8 cellular contexts compared by ENCODE assay signal in the genomic region with DNA sequence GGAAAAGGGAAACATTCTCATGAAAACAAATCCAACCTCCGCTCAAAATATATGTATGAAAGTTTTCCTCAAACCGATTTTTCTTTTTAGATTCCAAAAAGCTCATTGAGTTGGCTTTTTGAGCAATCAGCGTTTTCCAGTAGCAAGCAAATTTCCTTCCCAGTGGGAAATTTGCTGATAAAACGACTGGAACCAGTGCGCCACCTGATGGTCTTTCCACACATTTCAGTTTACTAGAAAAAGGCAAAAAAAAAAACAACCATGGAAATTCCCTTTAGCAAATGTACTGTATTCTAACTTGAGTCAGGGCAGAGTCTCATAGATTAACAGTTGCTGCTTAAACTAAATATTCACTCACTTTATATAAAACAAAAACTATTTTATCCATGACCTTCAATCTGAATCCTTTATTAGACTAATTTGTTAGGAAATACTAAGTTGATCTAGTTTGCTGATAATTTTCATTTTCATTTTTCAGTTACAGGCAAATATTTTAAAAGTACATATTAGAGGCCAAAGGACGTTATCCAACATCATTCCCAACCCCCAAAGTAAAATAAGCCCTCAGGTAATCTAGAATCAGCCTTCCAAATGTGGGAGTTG.
DNase-seq lines count a peak whose midpoint lies in the region; ATAC-seq and TF ChIP-seq lines count a peak whose summit lies in the region.

No MANE protein-coding gene starts in this region.

- H2AFZ ChIP-seq in parathyroid adenoma, result no peak overlapping the region

- DNase-seq in SKM-1 treated with dmso at 0.1 percent for 144 hours (lab: John Stamatoyannopoulos, UW; ENCODE audit: unreplicated experiment), result peak; percentile 12
- DNase-seq in SKM-1 (lab: John Stamatoyannopoulos, UW; ENCODE audit: unreplicated experiment), result no peak
- peak; percentile 46 for DNase-seq in NCI-H345 (lab: John Stamatoyannopoulos, UW)
- peak; percentile 68 for DNase-seq in epithelial cell of esophagus (ENCODE audit: low read depth)
- no peak for DNase-seq in activated CD4-positive, alpha-beta T cell treated with anti-CD3 and anti-CD28 coated beads for 4 hours
- no peak for DNase-seq in activated CD8-positive, alpha-beta memory T cell treated with anti-CD3 and anti-CD28 coated beads, Interleukin-2, amount 10 ng/mL, durations not matched to agents 7 days and 5 days

- H3K36me3 ChIP-seq in parathyroid adenoma (ENCODE audit: control insufficient read depth, insufficient read depth, low read length), result no peaks in the 10 kb centered on the region

- H3K4me1 ChIP-seq in parathyroid adenoma, result no peaks in the 10 kb centered on the region

- H3K27ac Mint-ChIP-seq in activated CD8-positive, alpha-beta memory T cell treated with anti-CD3 and anti-CD28 coated beads, Interleukin-2, amount 10 ng/mL, durations not matched to agents 7 days and 5 days, result no peak overlapping the region

- no peaks in the 10 kb centered on the region for H3K27me3 ChIP-seq in parathyroid adenoma (ENCODE audit: control insufficient read depth, insufficient read depth, low read length)

- no peak for ATAC-seq in esophagus mucosa
- ATAC-seq in activated CD8-positive, alpha-beta memory T cell treated with anti-CD3 and anti-CD28 coated beads, Interleukin-2, amount 10 ng/mL, durations not matched to agents 7 days and 5 days, result no peak

- no peaks in the 10 kb centered on the region for H3K27me3 Mint-ChIP-seq in activated CD8-positive, alpha-beta memory T cell treated with anti-CD3 and anti-CD28 coated beads, Interleukin-2, amount 10 ng/mL, durations not matched to agents 7 days and 5 days

- no peak overlapping the region for H3K4me2 ChIP-seq in parathyroid adenoma (ENCODE audit: low read length)

- H3K27ac ChIP-seq in parathyroid adenoma, result no peak overlapping the region

- CTCF ChIA-PET in activated CD8-positive, alpha-beta memory T cell treated with anti-CD3 and anti-CD28 coated beads, Interleukin-2, amount 10 ng/mL, durations not matched to agents 7 days and 5 days (lab: Charles Lee), result no interaction called here

- TF ChIP-seq CTCF in epithelial cell of esophagus (IDR thresholded peaks at IDR 0.05; ENCODE audit: insufficient read depth, low read depth, low read length, missing control alignments) (peak; percentile 79), parathyroid adenoma (IDR thresholded peaks at IDR 0.05) (peak; percentile 50)

- H3K4me3 ChIP-seq in epithelial cell of esophagus (ENCODE audit: low read length) (no peak overlapping the region), parathyroid adenoma (ENCODE audit: low read depth, low read length) (no peak overlapping the region)

- no peak overlapping the region for H3K9ac ChIP-seq in parathyroid adenoma

- no peaks in the 10 kb centered on the region for H3K9me3 Mint-ChIP-seq in activated CD8-positive, alpha-beta memory T cell treated with anti-CD3 and anti-CD28 coated beads, Interleukin-2, amount 10 ng/mL, durations not matched to agents 7 days and 5 days (ENCODE audit: low read depth)

- no peaks in the 10 kb centered on the region for H3K9me3 ChIP-seq in parathyroid adenoma (ENCODE audit: control insufficient read depth, low read length)

- no peaks in the 10 kb centered on the region for H3K79me2 ChIP-seq in parathyroid adenoma

- no peak overlapping the region for H3K4me3 Mint-ChIP-seq in activated CD8-positive, alpha-beta memory T cell treated with anti-CD3 and anti-CD28 coated beads, Interleukin-2, amount 10 ng/mL, durations not matched to agents 7 days and 5 days

- H3K4me1 Mint-ChIP-seq in activated CD8-positive, alpha-beta memory T cell treated with anti-CD3 and anti-CD28 coated beads, Interleukin-2, amount 10 ng/mL, durations not matched to agents 7 days and 5 days, result no peaks in the 10 kb centered on the region

- H3K36me3 Mint-ChIP-seq in activated CD8-positive, alpha-beta memory T cell treated with anti-CD3 and anti-CD28 coated beads, Interleukin-2, amount 10 ng/mL, durations not matched to agents 7 days and 5 days, result no peaks in the 10 kb centered on the region

Comparison
In these comparisons a context has a peak if more than half of its experiments do, and no peak if none do; other contexts are left out.
1. DNase-seq: peak in SKM-1 treated with dmso at 0.1 percent for 144 hours (single experiment), NCI-H345 (single experiment) and epithelial cell of esophagus (single experiment); none in SKM-1 (single experiment), activated CD4-positive, alpha-beta T cell treated with anti-CD3 and anti-CD28 coated beads for 4 hours (0 of 2) and activated CD8-positive, alpha-beta memory T cell treated with anti-CD3 and anti-CD28 coated beads, Interleukin-2, amount 10 ng/mL, durations not matched to agents 7 days and 5 days (single experiment).